In the genomic region with DNA sequence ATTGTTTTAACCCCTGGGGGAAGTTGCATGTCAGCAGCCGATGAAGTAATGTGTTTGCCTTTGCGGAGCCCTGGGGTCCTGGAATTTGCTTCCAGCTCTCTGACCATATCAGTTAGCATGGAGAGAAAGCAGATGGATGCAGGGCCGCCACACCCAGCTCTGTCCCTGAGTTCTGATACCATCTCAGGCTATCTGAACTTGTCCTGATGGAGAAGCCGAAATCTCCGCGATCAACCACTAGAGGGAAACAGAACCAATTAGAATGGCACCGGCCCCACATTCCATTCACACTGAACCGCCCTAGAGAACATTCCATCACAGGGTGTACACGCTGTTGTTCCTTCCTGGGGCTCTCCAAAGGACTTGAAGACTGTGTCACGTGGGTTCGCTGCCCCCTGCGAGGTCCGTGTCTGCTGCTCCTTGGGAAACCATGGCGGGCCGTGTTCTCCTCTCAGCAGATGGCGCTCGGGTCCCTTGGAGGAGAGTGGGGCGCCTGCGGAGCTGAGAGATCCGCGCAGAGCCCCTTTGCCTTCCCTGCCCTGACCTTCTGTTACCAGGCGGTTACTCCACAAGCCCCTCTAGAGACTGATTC, we compare ENCODE assay signal across 1 cellular context.
TF ChIP-seq lines count a peak whose summit lies in the region.

No MANE protein-coding gene starts in this region.

TF ChIP-seq in HepG2, 621 proteins besides CTCF, POLR2A, EP300 and RAD21 (continued from another document):
- TF ChIP-seq REST (IDR thresholded peaks at IDR 0.05; ENCODE audit: borderline replicate concordance in 1 of 2, low read depth in 1 of 2, low read length in 2 of 2) (no peak), IRF2 (CRISPR knock-in tag; IDR thresholded peaks at IDR 0.05) (no peak), ZNF33A (CRISPR knock-in tag; IDR thresholded peaks at IDR 0.05; ENCODE audit: borderline replicate concordance) (no peak), TEAD2 (CRISPR knock-in tag; IDR thresholded peaks at IDR 0.05) (no peak), ZFYVE20 (CRISPR knock-in tag; IDR thresholded peaks at IDR 0.05; ENCODE audit: borderline replicate concordance, low read depth) (no peak), THAP11 (CRISPR knock-in tag; IDR thresholded peaks at IDR 0.05) (no peak), CHD2 (IDR thresholded peaks at IDR 0.05; ENCODE audit: low read depth, low read length) (no peak), ZNF138 (CRISPR knock-in tag; IDR thresholded peaks at IDR 0.05; ENCODE audit: low read depth) (no peak), ZNF446 (CRISPR knock-in tag; IDR thresholded peaks at IDR 0.05) (no peak), GATAD1 (CRISPR knock-in tag; IDR thresholded peaks at IDR 0.05) (no peak), ZNF749 (CRISPR knock-in tag; IDR thresholded peaks at IDR 0.05; ENCODE audit: borderline replicate concordance) (no peak), ZHX1 (CRISPR knock-in tag; IDR thresholded peaks at IDR 0.05; ENCODE audit: low read depth) (no peak)
- TF ChIP-seq, protein P1, sequence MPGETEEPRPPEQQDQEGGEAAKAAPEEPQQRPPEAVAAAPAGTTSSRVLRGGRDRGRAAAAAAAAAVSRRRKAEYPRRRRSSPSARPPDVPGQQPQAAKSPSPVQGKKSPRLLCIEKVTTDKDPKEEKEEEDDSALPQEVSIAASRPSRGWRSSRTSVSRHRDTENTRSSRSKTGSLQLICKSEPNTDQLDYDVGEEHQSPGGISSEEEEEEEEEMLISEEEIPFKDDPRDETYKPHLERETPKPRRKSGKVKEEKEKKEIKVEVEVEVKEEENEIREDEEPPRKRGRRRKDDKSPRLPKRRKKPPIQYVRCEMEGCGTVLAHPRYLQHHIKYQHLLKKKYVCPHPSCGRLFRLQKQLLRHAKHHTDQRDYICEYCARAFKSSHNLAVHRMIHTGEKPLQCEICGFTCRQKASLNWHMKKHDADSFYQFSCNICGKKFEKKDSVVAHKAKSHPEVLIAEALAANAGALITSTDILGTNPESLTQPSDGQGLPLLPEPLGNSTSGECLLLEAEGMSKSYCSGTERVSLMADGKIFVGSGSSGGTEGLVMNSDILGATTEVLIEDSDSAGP (CRISPR knock-in tag; IDR thresholded peaks at IDR 0.05; ENCODE audit: borderline replicate concordance): peak; percentile 50; the same call in 1 of the 2 replicates
- TF ChIP-seq, protein P2, sequence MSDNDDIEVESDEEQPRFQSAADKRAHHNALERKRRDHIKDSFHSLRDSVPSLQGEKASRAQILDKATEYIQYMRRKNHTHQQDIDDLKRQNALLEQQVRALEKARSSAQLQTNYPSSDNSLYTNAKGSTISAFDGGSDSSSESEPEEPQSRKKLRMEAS (IDR thresholded peaks at IDR 0.05): peak; percentile 58; the same call in 1 of the 2 replicates
- TF ChIP-seq, protein P3, sequence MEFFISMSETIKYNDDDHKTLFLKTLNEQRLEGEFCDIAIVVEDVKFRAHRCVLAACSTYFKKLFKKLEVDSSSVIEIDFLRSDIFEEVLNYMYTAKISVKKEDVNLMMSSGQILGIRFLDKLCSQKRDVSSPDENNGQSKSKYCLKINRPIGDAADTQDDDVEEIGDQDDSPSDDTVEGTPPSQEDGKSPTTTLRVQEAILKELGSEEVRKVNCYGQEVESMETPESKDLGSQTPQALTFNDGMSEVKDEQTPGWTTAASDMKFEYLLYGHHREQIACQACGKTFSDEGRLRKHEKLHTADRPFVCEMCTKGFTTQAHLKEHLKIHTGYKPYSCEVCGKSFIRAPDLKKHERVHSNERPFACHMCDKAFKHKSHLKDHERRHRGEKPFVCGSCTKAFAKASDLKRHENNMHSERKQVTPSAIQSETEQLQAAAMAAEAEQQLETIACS (CRISPR knock-in tag; IDR thresholded peaks at IDR 0.05): no peak
- TF ChIP-seq, protein P4, sequence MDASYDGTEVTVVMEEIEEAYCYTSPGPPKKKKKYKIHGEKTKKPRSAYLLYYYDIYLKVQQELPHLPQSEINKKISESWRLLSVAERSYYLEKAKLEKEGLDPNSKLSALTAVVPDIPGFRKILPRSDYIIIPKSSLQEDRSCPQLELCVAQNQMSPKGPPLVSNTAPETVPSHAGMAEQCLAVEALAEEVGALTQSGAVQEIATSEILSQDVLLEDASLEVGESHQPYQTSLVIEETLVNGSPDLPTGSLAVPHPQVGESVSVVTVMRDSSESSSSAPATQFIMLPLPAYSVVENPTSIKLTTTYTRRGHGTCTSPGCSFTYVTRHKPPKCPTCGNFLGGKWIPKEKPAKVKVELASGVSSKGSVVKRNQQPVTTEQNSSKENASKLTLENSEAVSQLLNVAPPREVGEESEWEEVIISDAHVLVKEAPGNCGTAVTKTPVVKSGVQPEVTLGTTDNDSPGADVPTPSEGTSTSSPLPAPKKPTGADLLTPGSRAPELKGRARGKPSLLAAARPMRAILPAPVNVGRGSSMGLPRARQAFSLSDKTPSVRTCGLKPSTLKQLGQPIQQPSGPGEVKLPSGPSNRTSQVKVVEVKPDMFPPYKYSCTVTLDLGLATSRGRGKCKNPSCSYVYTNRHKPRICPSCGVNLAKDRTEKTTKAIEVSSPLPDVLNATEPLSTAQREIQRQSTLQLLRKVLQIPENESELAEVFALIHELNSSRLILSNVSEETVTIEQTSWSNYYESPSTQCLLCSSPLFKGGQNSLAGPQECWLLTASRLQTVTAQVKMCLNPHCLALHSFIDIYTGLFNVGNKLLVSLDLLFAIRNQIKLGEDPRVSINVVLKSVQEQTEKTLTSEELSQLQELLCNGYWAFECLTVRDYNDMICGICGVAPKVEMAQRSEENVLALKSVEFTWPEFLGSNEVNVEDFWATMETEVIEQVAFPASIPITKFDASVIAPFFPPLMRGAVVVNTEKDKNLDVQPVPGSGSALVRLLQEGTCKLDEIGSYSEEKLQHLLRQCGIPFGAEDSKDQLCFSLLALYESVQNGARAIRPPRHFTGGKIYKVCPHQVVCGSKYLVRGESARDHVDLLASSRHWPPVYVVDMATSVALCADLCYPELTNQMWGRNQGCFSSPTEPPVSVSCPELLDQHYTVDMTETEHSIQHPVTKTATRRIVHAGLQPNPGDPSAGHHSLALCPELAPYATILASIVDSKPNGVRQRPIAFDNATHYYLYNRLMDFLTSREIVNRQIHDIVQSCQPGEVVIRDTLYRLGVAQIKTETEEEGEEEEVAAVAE (CRISPR knock-in tag; IDR thresholded peaks at IDR 0.05; ENCODE audit: borderline replicate concordance): no peak
TF ChIP-seq in HepG2: peak in this region for 90.
